In genomic region chr5:34924462-34924765, GRCh38 we compare ENCODE assay signal across 19 cellular contexts. TPM values are rescaled to one million over a fixed set of nuclear protein-coding genes. Genes with fewer than 3 reads are reported as not detected.
DNase-seq lines count a peak whose midpoint lies in the region; ATAC-seq, FAIRE-seq and TF ChIP-seq lines count a peak whose summit lies in the region.
"Had no signal": no experiment of that assay in that cellular context is flagged by ENCODE, and none has a peak within 500 bp of the region (broad histone marks: within the 10 kb centered on the region; RNA-seq: fewer than 3 reads in every experiment).

No MANE protein-coding gene starts in this region.

- no peak for FAIRE-seq in K562 (lab: Jason Lieb, UNC)
- FAIRE-seq: small intestine had no signal

- DNase-seq in activated naive CD4-positive, alpha-beta T cell treated with anti-CD3 and anti-CD28 coated beads for 36 hours = no peak
- no peak for DNase-seq in activated naive CD4-positive, alpha-beta T cell (lab: John Stamatoyannopoulos, UW)
- DNase-seq in IMR-90 (no peak), K562 (ENCODE audit: extremely low read depth in 1 of 4, low spot score in 3 of 4) (no peak), NCI-H187 (lab: John Stamatoyannopoulos, UW) (no peak), SKM-1 treated with dmso at 0.1 percent for 144 hours (lab: John Stamatoyannopoulos, UW; ENCODE audit: unreplicated experiment) (no peak)
- DNase-seq in stimulated activated effector memory CD8-positive, alpha-beta T cell treated with anti-CD3 and anti-CD28 coated beads, Interleukin-12 subunit alpha, Interleukin-12 subunit beta, amount 100 ng/mL, for 72 hours (ENCODE audit: low spot score in 2 of 2) = no peak
- no peak for DNase-seq in naive thymus-derived CD4-positive, alpha-beta T cell
- DNase-seq: NCI-H1694, NCI-H2227 treated with DMSO at 0.1 percent for 48 hours, NCI-H82, nephron progenitor cell had no signal

- no peak overlapping the region for H3K23ac ChIP-seq in IMR-90 (ENCODE audit: low read depth, low read length)

- H3K27me3 Mint-ChIP-seq in activated naive CD4-positive, alpha-beta T cell treated with anti-CD3 and anti-CD28 coated beads for 36 hours (ENCODE audit: low read depth) = no peaks in the 10 kb centered on the region
- no peaks in the 10 kb centered on the region for H3K27me3 Mint-ChIP-seq in naive thymus-derived CD4-positive, alpha-beta T cell
- H3K27me3 Mint-ChIP-seq: CD4-positive, CD25-positive, alpha-beta regulatory T cell; memory B cell; progenitor cell of endocrine pancreas had no signal

- TF ChIP-seq RAD21 in IMR-90 (IDR thresholded peaks at IDR 0.05; ENCODE audit: low read length) (no peak), K562 (CRISPR knock-in tag; conservative IDR thresholded peaks at IDR 0.05 in 1 of 2, IDR thresholded peaks at IDR 0.05 in 1 of 2) (no peak)

- H3K36me3 ChIP-seq in IMR-90 (ENCODE audit: control insufficient read depth, insufficient read depth, low read length) = peaks cover 16% of the 10 kb centered on the region
- peaks cover 87% of the 10 kb centered on the region for H3K36me3 ChIP-seq in K562 (ENCODE audit: control insufficient read depth, insufficient read depth, low read length)
- peaks cover 0 to 47% (median 33%) of the 10 kb centered on the region in 3 experiments for H3K36me3 ChIP-seq in naive thymus-derived CD4-positive, alpha-beta T cell (ENCODE audit: control insufficient read depth in 2 of 3, insufficient read depth in 3 of 3, low read length in 3 of 3)

- H3K27ac ChIP-seq in IMR-90 (ENCODE audit: insufficient read depth, low read length) (no peak overlapping the region), K562 (ENCODE audit: extremely low read depth, low read depth, low read length) (peak overlapping the region; percentile 78; the same call in 2 of the 3 replicates)
- no peak overlapping the region for H3K27ac ChIP-seq in naive thymus-derived CD4-positive, alpha-beta T cell (ENCODE audit: low read depth, low read length)
- H3K27ac ChIP-seq: foreskin keratinocyte had no signal

- no peak overlapping the region for H3K18ac ChIP-seq in IMR-90 (ENCODE audit: low read depth, low read length)

- no peak overlapping the region; a peak in 1 of 4 replicates for H4K8ac ChIP-seq in IMR-90 (ENCODE audit: low read depth in 2 of 2, low read length in 2 of 2)

- no peak overlapping the region for H2BK15ac ChIP-seq in IMR-90 (ENCODE audit: low read depth, low read length)

- H3K36me3 Mint-ChIP-seq in activated naive CD4-positive, alpha-beta T cell treated with anti-CD3 and anti-CD28 coated beads for 36 hours (ENCODE audit: low read depth) = peaks cover 37% of the 10 kb centered on the region
- peaks cover 93% of the 10 kb centered on the region for H3K36me3 Mint-ChIP-seq in stimulated activated effector memory CD8-positive, alpha-beta T cell treated with anti-CD3 and anti-CD28 coated beads, Interleukin-12 subunit alpha, Interleukin-12 subunit beta, amount 100 ng/mL, for 72 hours
- peaks cover 0 to 29% (median 21%) of the 10 kb centered on the region in 5 donors for H3K36me3 Mint-ChIP-seq in naive thymus-derived CD4-positive, alpha-beta T cell

- H3K27me3 ChIP-seq in IMR-90 (ENCODE audit: control insufficient read depth, insufficient read depth, low read length) (no peaks in the 10 kb centered on the region), K562 (ENCODE audit: control insufficient read depth in 2 of 2, insufficient read depth in 2 of 2, low read length in 2 of 2) (no peaks in the 10 kb centered on the region)
- no peaks in the 10 kb centered on the region for H3K27me3 ChIP-seq in naive thymus-derived CD4-positive, alpha-beta T cell (ENCODE audit: control insufficient read depth in 2 of 2, insufficient read depth in 2 of 2, low read length in 2 of 2)
- H3K27me3 ChIP-seq: foreskin keratinocyte had no signal

- H3K4me3 ChIP-seq in IMR-90 (ENCODE audit: insufficient read depth, low read depth, low read length) = no peak overlapping the region
- H3K4me3 ChIP-seq in K562 = no peak overlapping the region
- H3K4me3 ChIP-seq in naive thymus-derived CD4-positive, alpha-beta T cell (ENCODE audit: low read length) = no peak overlapping the region
- H3K4me3 ChIP-seq: HAP-1, SK-N-MC had no signal

- no peak overlapping the region for H2AK9ac ChIP-seq in IMR-90 (replicated peaks; ENCODE audit: low read depth, low read length, poor library complexity)

- ATAC-seq in IMR-90 (ENCODE audit: low read depth) = no peak
- ATAC-seq in K562 = no peak
- ATAC-seq in stimulated activated effector memory CD8-positive, alpha-beta T cell treated with anti-CD3 and anti-CD28 coated beads, Interleukin-12 subunit alpha, Interleukin-12 subunit beta, amount 100 ng/mL, for 72 hours = no peak
- ATAC-seq in naive thymus-derived CD4-positive, alpha-beta T cell = no peak

- dilution Hi-C loops in IMR-90 (cut with HindIII; ENCODE audit: low sequenced_read_pairs, unreplicated experiment) = no loop called here

- H2AK5ac ChIP-seq in IMR-90 (ENCODE audit: low read depth, low read length) = no peak overlapping the region

- peak overlapping the region; percentile 89 for H3K27ac Mint-ChIP-seq in activated naive CD4-positive, alpha-beta T cell treated with anti-CD3 and anti-CD28 coated beads for 36 hours
- peak overlapping the region; percentile 57 for H3K27ac Mint-ChIP-seq in stimulated activated effector memory CD8-positive, alpha-beta T cell treated with anti-CD3 and anti-CD28 coated beads, Interleukin-12 subunit alpha, Interleukin-12 subunit beta, amount 100 ng/mL, for 72 hours
- peak overlapping the region in 1 of 9 donors; percentile 40 for H3K27ac Mint-ChIP-seq in naive thymus-derived CD4-positive, alpha-beta T cell
- H3K27ac Mint-ChIP-seq: memory B cell had no signal

- H3K9me3 Mint-ChIP-seq in activated naive CD4-positive, alpha-beta T cell treated with anti-CD3 and anti-CD28 coated beads for 36 hours = no peaks in the 10 kb centered on the region
- no peaks in the 10 kb centered on the region for H3K9me3 Mint-ChIP-seq in stimulated activated effector memory CD8-positive, alpha-beta T cell treated with anti-CD3 and anti-CD28 coated beads, Interleukin-12 subunit alpha, Interleukin-12 subunit beta, amount 100 ng/mL, for 72 hours
- H3K9me3 Mint-ChIP-seq in naive thymus-derived CD4-positive, alpha-beta T cell = no peaks in the 10 kb centered on the region
- H3K9me3 Mint-ChIP-seq: CD4-positive, CD25-positive, alpha-beta regulatory T cell; memory B cell had no signal

- no peaks in the 10 kb centered on the region for H3K9me3 ChIP-seq in IMR-90 (ENCODE audit: control insufficient read depth, insufficient read depth, low read length)
- H3K9me3 ChIP-seq in K562 (replicated peaks; ENCODE audit: control insufficient read depth, insufficient read depth, low read depth, low read length) = no peaks in the 10 kb centered on the region
- H3K9me3 ChIP-seq in naive thymus-derived CD4-positive, alpha-beta T cell (ENCODE audit: control insufficient read depth in 2 of 3, low read length in 3 of 3) = no peaks in the 10 kb centered on the region
- H3K9me3 ChIP-seq: HAP-1 had no signal

- peaks cover 6 to 32% of the 10 kb centered on the region in 2 experiments; a peak in 3 of 4 replicates for H3K79me1 ChIP-seq in IMR-90 (ENCODE audit: low read depth in 1 of 2, low read length in 2 of 2)

- no peak for TF ChIP-seq CTCF in IMR-90 (conservative IDR thresholded peaks at IDR 0.05; ENCODE audit: low read depth, low read length)
- TF ChIP-seq CTCF in K562 (IDR thresholded peaks at IDR 0.05 in 2 of 3, conservative IDR thresholded peaks at IDR 0.05 in 1 of 3; ENCODE audit: insufficient read depth in 2 of 3, low read depth in 1 of 3, low read length in 3 of 3) = no peak

- in situ Hi-C loops in IMR-90 (cut with MboI; ENCODE audit: low sequenced_read_pairs) = no loop called here
- in situ Hi-C loops in K562 (cut with MboI) = loop anchor here (25.0 kb wide), 1 partner anchor 1462 kb away; no protein-coding TSS in a partner anchor

- peaks cover 64% of the 10 kb centered on the region for H3K79me2 ChIP-seq in K562 (ENCODE audit: control insufficient read depth, insufficient read depth, low read length)

- no peak overlapping the region for H2AFZ ChIP-seq in IMR-90 (replicated peaks; ENCODE audit: low read length, poor library complexity)
- no peak overlapping the region for H2AFZ ChIP-seq in K562 (ENCODE audit: low read depth, low read length)

- H3K4me2 ChIP-seq in IMR-90 (ENCODE audit: low read depth, low read length) (no peak overlapping the region), K562 (ENCODE audit: insufficient read depth, low read length) (no peak overlapping the region)

- no peak overlapping the region for H2BK120ac ChIP-seq in IMR-90 (ENCODE audit: low read depth, low read length)

- no peak overlapping the region for H3K56ac ChIP-seq in IMR-90 (ENCODE audit: extremely low read depth, insufficient read depth, low read length)

- H3K4me3 Mint-ChIP-seq in activated naive CD4-positive, alpha-beta T cell treated with anti-CD3 and anti-CD28 coated beads for 36 hours = no peak overlapping the region
- H3K4me3 Mint-ChIP-seq in stimulated activated effector memory CD8-positive, alpha-beta T cell treated with anti-CD3 and anti-CD28 coated beads, Interleukin-12 subunit alpha, Interleukin-12 subunit beta, amount 100 ng/mL, for 72 hours = peak overlapping the region; percentile 4
- H3K4me3 Mint-ChIP-seq in naive thymus-derived CD4-positive, alpha-beta T cell = no peak overlapping the region
- H3K4me3 Mint-ChIP-seq: memory B cell, nephron progenitor cell had no signal

- H4K20me1 ChIP-seq in IMR-90 (ENCODE audit: insufficient read depth, low read length) (no peaks in the 10 kb centered on the region), K562 (replicated peaks; ENCODE audit: control insufficient read depth, insufficient read depth, low read length) (no peaks in the 10 kb centered on the region)

- CTCF ChIA-PET in activated naive CD4-positive, alpha-beta T cell treated with anti-CD3 and anti-CD28 coated beads for 36 hours (lab: Charles Lee) = interaction anchor here (1.3 to 2.1 kb wide), 4 partner anchors 8 to 79 kb away, joined by 4 to 9 read pairs (median 4); partner anchors contain the start of genes BRIX1 and RAD1
- CTCF ChIA-PET in IMR-90 (lab: Yijun Ruan, JAX) = interaction anchor here (1.2 kb wide), 1 partner anchor 27 kb away, joined by 3 read pairs; no protein-coding TSS in a partner anchor
- CTCF ChIA-PET in K562 (lab: Yijun Ruan, JAX; ENCODE audit: low intra/inter-chr PET ratio) = no interaction called here
- CTCF ChIA-PET in naive thymus-derived CD4-positive, alpha-beta T cell (lab: Charles Lee) = no interaction called here

- no peak overlapping the region for H3K4ac ChIP-seq in IMR-90 (ENCODE audit: low read depth, low read length)

- no TSS peak for BruUV-seq in IMR-90 (replicated peaks; lab: Mats Ljungman, UMichigan)
- no TSS peak for BruUV-seq in K562 (replicated peaks; lab: Mats Ljungman, UMichigan)

- POLR2A ChIA-PET in IMR-90 (lab: Charles Lee; ENCODE audit: unreplicated experiment) (no interaction called here), K562 (lab: Yijun Ruan, JAX) (interaction anchor here (4.2 kb wide), 1 partner anchor 9 kb away, joined by 37 read pairs; the partner anchor contains the start of genes BRIX1 and RAD1)
- POLR2A ChIA-PET in naive thymus-derived CD4-positive, alpha-beta T cell (lab: Charles Lee) = interaction anchor here (1.6 kb wide), 1 partner anchor 9 kb away, joined by 9 read pairs; the partner anchor contains the start of genes BRIX1 and RAD1

- no peak overlapping the region for H4K5ac ChIP-seq in IMR-90 (ENCODE audit: low read depth, low read length)

- no peak for TF ChIP-seq EP300 in K562 (IDR thresholded peaks at IDR 0.05; ENCODE audit: low read length)

- H3K9ac ChIP-seq in IMR-90 (ENCODE audit: low read depth, low read length) (no peak overlapping the region), K562 (ENCODE audit: insufficient read depth in 1 of 2, low read depth in 2 of 2, low read length in 2 of 2) (no peak overlapping the region)

- H4K91ac ChIP-seq in IMR-90 (ENCODE audit: insufficient read depth, low read depth, low read length) = no peak overlapping the region

- H3K9me1 ChIP-seq in IMR-90 (ENCODE audit: insufficient read depth, low read length) (no peaks in the 10 kb centered on the region), K562 (ENCODE audit: control insufficient read depth, insufficient read depth, low read length) (no peaks in the 10 kb centered on the region)

- H2BK5ac ChIP-seq in IMR-90 (ENCODE audit: low read depth, low read length, poor library complexity, severe bottlenecking) = peak overlapping the region; percentile 95

- intact Hi-C loops in activated naive CD4-positive, alpha-beta T cell treated with anti-CD3 and anti-CD28 coated beads for 36 hours (cut with micrococcal nuclease) = loop anchor here (1.0 to 10.0 kb wide), 4 partner anchors 9 to 1070 kb away; partner anchors contain the start of genes BRIX1, IL7R and RAD1
- intact Hi-C loops in IMR-90 (cut with micrococcal nuclease) = no loop called here
- intact Hi-C loops in K562 (cut with micrococcal nuclease) = no loop called here
- intact Hi-C loops in naive thymus-derived CD4-positive, alpha-beta T cell (cut with micrococcal nuclease) = loop anchor here (1.0 to 10.0 kb wide), 2 partner anchors 9 to 680 kb away; partner anchors contain the start of genes BRIX1 (in 2 of the 2) and RAD1 (in 2 of the 2)

- no peak for TF ChIP-seq POLR2A in IMR-90 (IDR thresholded peaks at IDR 0.05; ENCODE audit: low read depth, low read length)
- no peak for TF ChIP-seq POLR2A in K562 (conservative IDR thresholded peaks at IDR 0.05)

- H2BK20ac ChIP-seq in IMR-90 (ENCODE audit: low read depth, low read length) = no peak overlapping the region

- H3K14ac ChIP-seq in IMR-90 (replicated peaks; ENCODE audit: low read depth, low read length) = no peak overlapping the region

- H3K4me1 ChIP-seq in IMR-90 (ENCODE audit: control insufficient read depth, insufficient read depth, low read length) (peaks cover 5% of the 10 kb centered on the region), K562 (replicated peaks in 1 of 2; ENCODE audit: control insufficient read depth in 2 of 2, insufficient read depth in 2 of 2, low read length in 2 of 2) (peaks cover 16 to 24% of the 10 kb centered on the region in 2 experiments)
- H3K4me1 ChIP-seq in naive thymus-derived CD4-positive, alpha-beta T cell (ENCODE audit: control insufficient read depth in 2 of 2, insufficient read depth in 2 of 2, low read length in 2 of 2) = peaks cover 0 to 7% of the 10 kb centered on the region in 2 donors

- peaks cover 44% of the 10 kb centered on the region for H3K4me1 Mint-ChIP-seq in activated naive CD4-positive, alpha-beta T cell treated with anti-CD3 and anti-CD28 coated beads for 36 hours (ENCODE audit: low read depth)
- H3K4me1 Mint-ChIP-seq in stimulated activated effector memory CD8-positive, alpha-beta T cell treated with anti-CD3 and anti-CD28 coated beads, Interleukin-12 subunit alpha, Interleukin-12 subunit beta, amount 100 ng/mL, for 72 hours = peaks cover 13% of the 10 kb centered on the region
- H3K4me1 Mint-ChIP-seq in naive thymus-derived CD4-positive, alpha-beta T cell = peaks cover 4 to 38% (median 12%) of the 10 kb centered on the region in 7 donors

RNA-seq across cellular contexts. Expression of gene DNAJC21, which starts 4.9 kb away (rescaled TPM):
- total RNA-seq in activated naive CD4-positive, alpha-beta T cell treated with anti-CD3 and anti-CD28 coated beads for 36 hours = 10 to 100 TPM; 59.1 to 62.1 TPM
- total RNA-seq in IMR-90 (2012; rRNA removed) (8.8 and 27.2 TPM in 2 replicates), K562 (2014; rRNA removed) (77.5 and 83.3 TPM in 2 replicates), K562 (2014; rRNA removed; fragmentation: Illumina TruSeq; extraction: Trizol) (104 and 118 TPM in 2 replicates), K562 (2015; rRNA removed; fragmentation: Illumina TruSeq; extraction: Trizol) (98.0 and 102 TPM in 2 replicates), K562 (2021) (66.3 and 70.7 TPM in 2 replicates)
- polyA plus RNA-seq in IMR-90 (2012; rRNA removed) (10.2 and 12.7 TPM in 2 replicates), K562 (2011; rRNA removed) (32.2 and 58.5 TPM in 2 replicates), K562 (2014; fragmentation: Illumina TruSeq; extraction: Trizol) (86.5 and 105 TPM in 2 replicates), K562 (2014; fragmentation: Nextera tagmentation; extraction: Ambion mirVana) (10 to 100 TPM; 26.6 to 29.7 TPM), K562 (2014; rRNA removed) (54.9 and 63.9 TPM in 2 replicates)
- polyA plus RNA-seq in IMR-90 (2012; cell fraction: cytosol; rRNA removed) = 1.1 and 1.8 TPM in 2 replicates
- 1.2 and 7.2 TPM in 2 replicates for polyA plus RNA-seq in IMR-90 (2012; cell fraction: nucleus; rRNA removed; ENCODE audit: low replicate concordance)
- 39.8 and 116 TPM in 2 replicates for total RNA-seq in K562 (2011; cell fraction: chromatin; rRNA removed; ENCODE audit: low replicate concordance)
- total RNA-seq in K562 (2011; cell fraction: nucleolus; rRNA removed) = 17.7 and 25.3 TPM in 2 replicates
- 46.5 and 68.7 TPM in 2 replicates for total RNA-seq in K562 (2011; cell fraction: nucleoplasm; rRNA removed)
- 7.0 and 12.1 TPM in 2 replicates for polyA plus RNA-seq in K562 (2011; cell fraction: cytosol; rRNA removed)
- polyA plus RNA-seq in K562 (2011; cell fraction: nucleus; rRNA removed) = 19.7 and 23.1 TPM in 2 replicates
- polyA plus RNA-seq in K562 (2012) = 51.5 and 71.1 TPM in 2 replicates
- polyA minus RNA-seq in K562 (2011; rRNA and poly(A)+ RNA removed) = 80.9 and 97.2 TPM in 2 replicates
- 25.2 and 31.1 TPM in 2 replicates for polyA minus RNA-seq in K562 (2011; cell fraction: cytosol; rRNA and poly(A)+ RNA removed)
- polyA minus RNA-seq in K562 (2011; cell fraction: nucleus; rRNA and poly(A)+ RNA removed) = 20.7 and 45.9 TPM in 2 replicates
- 10 to 100 TPM; 43.9 to 66.4 (median 49.6) TPM for total RNA-seq in naive thymus-derived CD4-positive, alpha-beta T cell
- 10 to 100 TPM; 17.3 to 19.6 TPM for polyA plus RNA-seq in naive thymus-derived CD4-positive, alpha-beta T cell

RNA-seq across cellular contexts. Expression of gene BRIX1, which starts 8.9 kb away (rescaled TPM):
- total RNA-seq in activated naive CD4-positive, alpha-beta T cell treated with anti-CD3 and anti-CD28 coated beads for 36 hours = 10 to 100 TPM; 66.5 to 69.0 TPM
- total RNA-seq in IMR-90 (2012; rRNA removed) = 15.1 and 53.0 TPM in 2 replicates
- polyA plus RNA-seq in IMR-90 (2012; rRNA removed) = 21.9 and 26.1 TPM in 2 replicates
- 2.2 and 3.4 TPM in 2 replicates for polyA plus RNA-seq in IMR-90 (2012; cell fraction: cytosol; rRNA removed)
- polyA plus RNA-seq in IMR-90 (2012; cell fraction: nucleus; rRNA removed; ENCODE audit: low replicate concordance) = 1.3 and 7.7 TPM in 2 replicates
- total RNA-seq in K562 (2011; cell fraction: chromatin; rRNA removed; ENCODE audit: low replicate concordance) = 40.7 and 142 TPM in 2 replicates
- 26.7 and 34.7 TPM in 2 replicates for total RNA-seq in K562 (2011; cell fraction: nucleolus; rRNA removed)
- 60.4 and 72.4 TPM in 2 replicates for total RNA-seq in K562 (2011; cell fraction: nucleoplasm; rRNA removed)
- total RNA-seq in K562 (2014; rRNA removed) = 118 and 119 TPM in 2 replicates
- 159 and 166 TPM in 2 replicates for total RNA-seq in K562 (2014; rRNA removed; fragmentation: Illumina TruSeq; extraction: Trizol)
- 156 and 169 TPM in 2 replicates for total RNA-seq in K562 (2015; rRNA removed; fragmentation: Illumina TruSeq; extraction: Trizol)
- 115 and 119 TPM in 2 replicates for total RNA-seq in K562 (2021)
- 112 and 161 TPM in 2 replicates for polyA plus RNA-seq in K562 (2011; rRNA removed)
- 17.1 and 48.8 TPM in 2 replicates for polyA plus RNA-seq in K562 (2011; cell fraction: cytosol; rRNA removed)
- polyA plus RNA-seq in K562 (2011; cell fraction: nucleus; rRNA removed) = 26.1 and 46.6 TPM in 2 replicates
- polyA plus RNA-seq in K562 (2012) = 59.1 and 82.5 TPM in 2 replicates
- 142 and 193 TPM in 2 replicates for polyA plus RNA-seq in K562 (2014; fragmentation: Illumina TruSeq; extraction: Trizol)
- 100 to 1,000 TPM; 125 to 157 TPM for polyA plus RNA-seq in K562 (2014; fragmentation: Nextera tagmentation; extraction: Ambion mirVana)
- 161 and 170 TPM in 2 replicates for polyA plus RNA-seq in K562 (2014; rRNA removed)
- 104 and 106 TPM in 2 replicates for polyA minus RNA-seq in K562 (2011; rRNA and poly(A)+ RNA removed)
- 40.9 and 62.6 TPM in 2 replicates for polyA minus RNA-seq in K562 (2011; cell fraction: cytosol; rRNA and poly(A)+ RNA removed)
- 34.1 and 61.0 TPM in 2 replicates for polyA minus RNA-seq in K562 (2011; cell fraction: nucleus; rRNA and poly(A)+ RNA removed)
- 10 to 100 TPM; 13.4 to 45.2 (median 26.8) TPM for total RNA-seq in naive thymus-derived CD4-positive, alpha-beta T cell
- 10 to 100 TPM; 46.0 to 46.2 TPM for polyA plus RNA-seq in naive thymus-derived CD4-positive, alpha-beta T cell

RNA-seq across cellular contexts. Expression of gene RAD1, which starts 9.1 kb away (rescaled TPM):
- 10 to 100 TPM; 38.8 to 40.7 TPM for total RNA-seq in activated naive CD4-positive, alpha-beta T cell treated with anti-CD3 and anti-CD28 coated beads for 36 hours
- total RNA-seq in IMR-90 (2012; rRNA removed) (20.8 and 21.5 TPM in 2 replicates), K562 (2014; rRNA removed) (52.9 and 62.7 TPM in 2 replicates), K562 (2014; rRNA removed; fragmentation: Illumina TruSeq; extraction: Trizol) (59.4 and 60.9 TPM in 2 replicates), K562 (2015; rRNA removed; fragmentation: Illumina TruSeq; extraction: Trizol) (52.4 and 60.8 TPM in 2 replicates), K562 (2021) (54.1 and 54.9 TPM in 2 replicates)
- polyA plus RNA-seq in IMR-90 (2012; rRNA removed) (18.4 and 18.5 TPM in 2 replicates), K562 (2011; rRNA removed) (52.1 and 78.1 TPM in 2 replicates), K562 (2014; fragmentation: Illumina TruSeq; extraction: Trizol) (44.5 and 54.9 TPM in 2 replicates), K562 (2014; fragmentation: Nextera tagmentation; extraction: Ambion mirVana) (100 to 1,000 TPM; 120 to 148 TPM), K562 (2014; rRNA removed) (54.4 and 69.3 TPM in 2 replicates)
- 4.2 and 8.4 TPM in 2 replicates for polyA plus RNA-seq in IMR-90 (2012; cell fraction: cytosol; rRNA removed)
- 12.1 and 21.3 TPM in 2 replicates for polyA plus RNA-seq in IMR-90 (2012; cell fraction: nucleus; rRNA removed; ENCODE audit: low replicate concordance)
- total RNA-seq in K562 (2011; cell fraction: chromatin; rRNA removed; ENCODE audit: low replicate concordance) = 75.3 and 78.4 TPM in 2 replicates
- total RNA-seq in K562 (2011; cell fraction: nucleolus; rRNA removed) = 50.4 and 59.2 TPM in 2 replicates
- 51.7 and 52.6 TPM in 2 replicates for total RNA-seq in K562 (2011; cell fraction: nucleoplasm; rRNA removed)
- 22.0 and 25.7 TPM in 2 replicates for polyA plus RNA-seq in K562 (2011; cell fraction: cytosol; rRNA removed)
- 28.3 and 30.4 TPM in 2 replicates for polyA plus RNA-seq in K562 (2011; cell fraction: nucleus; rRNA removed)
- polyA plus RNA-seq in K562 (2012) = 33.4 and 56.4 TPM in 2 replicates
- 59.4 and 68.8 TPM in 2 replicates for polyA minus RNA-seq in K562 (2011; rRNA and poly(A)+ RNA removed)
- polyA minus RNA-seq in K562 (2011; cell fraction: cytosol; rRNA and poly(A)+ RNA removed) = 30.7 and 38.0 TPM in 2 replicates
- polyA minus RNA-seq in K562 (2011; cell fraction: nucleus; rRNA and poly(A)+ RNA removed) = 52.6 and 58.6 TPM in 2 replicates
- 10 to 100 TPM; 19.3 to 29.6 (median 24.6) TPM for total RNA-seq in naive thymus-derived CD4-positive, alpha-beta T cell
- 10 to 100 TPM; 18.9 to 19.4 TPM for polyA plus RNA-seq in naive thymus-derived CD4-positive, alpha-beta T cell

Comparison
In these comparisons a context has a peak if more than half of its experiments do, and no peak if none do; other contexts are left out.
1. CTCF ChIA-PET loops: an anchor here in activated naive CD4-positive, alpha-beta T cell treated with anti-CD3 and anti-CD28 coated beads for 36 hours (1.3 to 2.1 kb wide) and IMR-90 (1.2 kb wide); none called in K562 and naive thymus-derived CD4-positive, alpha-beta T cell.
2. intact Hi-C loops: an anchor here in activated naive CD4-positive, alpha-beta T cell treated with anti-CD3 and anti-CD28 coated beads for 36 hours (1.0 to 10.0 kb wide) and naive thymus-derived CD4-positive, alpha-beta T cell (1.0 to 10.0 kb wide); none called in IMR-90 and K562.